Comparison of ENCODE assay signal across 10 cellular contexts in the genomic region with DNA sequence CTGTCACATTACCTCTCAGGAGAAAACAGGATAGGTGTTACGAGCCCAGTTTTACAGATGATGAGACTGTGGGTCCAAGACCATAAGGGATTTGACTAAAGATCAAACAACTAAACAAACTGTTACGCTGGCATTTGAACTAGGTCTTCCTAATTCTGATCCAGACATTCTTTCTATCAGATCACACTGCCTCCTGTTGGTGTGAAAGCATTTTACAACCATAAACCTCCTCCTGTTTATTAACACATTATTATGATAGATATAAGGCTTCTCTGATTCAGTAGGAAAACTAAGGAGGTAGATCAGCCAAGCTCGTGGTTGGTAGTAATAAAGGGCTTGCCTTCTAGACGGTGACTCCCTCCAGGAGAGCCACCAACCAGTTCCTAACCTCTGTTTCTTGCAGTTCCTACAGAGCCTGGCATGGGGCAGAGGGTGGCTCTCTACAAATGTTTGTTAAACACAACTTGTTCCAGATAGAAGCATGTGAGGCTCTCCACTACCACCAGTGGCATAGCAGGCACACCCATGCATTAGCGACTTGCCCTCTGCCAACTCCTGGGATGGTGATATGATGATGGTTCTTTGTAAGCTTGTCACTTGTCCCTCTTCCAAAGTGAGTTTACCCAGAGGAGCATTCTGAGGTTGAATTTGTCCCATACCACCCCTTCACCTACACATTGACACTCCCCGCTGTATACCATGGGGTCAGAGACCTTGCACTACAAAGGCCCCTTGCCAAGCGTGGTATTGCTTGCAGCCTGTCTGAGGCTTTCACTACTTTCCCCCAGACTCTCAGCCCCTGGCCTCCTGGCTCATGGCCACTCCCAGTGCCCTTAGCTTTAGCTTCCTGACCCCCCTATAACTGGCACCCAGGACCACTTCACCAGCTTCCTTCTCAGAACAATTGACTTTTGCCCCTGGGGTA.
DNase-seq lines count a peak whose midpoint lies in the region; ATAC-seq, FAIRE-seq and TF ChIP-seq lines count a peak whose summit lies in the region.
"Had no signal": no experiment of that assay in that cellular context is flagged by ENCODE, and none has a peak within 500 bp of the region (broad histone marks: within the 10 kb centered on the region; RNA-seq: fewer than 3 reads in every experiment).

No MANE protein-coding gene starts in this region.

- no peaks in the 10 kb centered on the region for H3F3A ChIP-seq in OCI-LY1 (ENCODE audit: insufficient read depth, low read length)

- no peaks in the 10 kb centered on the region for H3K4me1 ChIP-seq in OCI-LY1 (ENCODE audit: insufficient read depth, low read length, severe bottlenecking)
- no peaks in the 10 kb centered on the region for H3K4me1 ChIP-seq in fibroblast of lung (ENCODE audit: control insufficient read depth, extremely low read depth, insufficient read depth, low read length)

- H4K20me1 ChIP-seq in OCI-LY1 (ENCODE audit: insufficient read depth, low read length), result no peaks in the 10 kb centered on the region
- no peaks in the 10 kb centered on the region for H4K20me1 ChIP-seq in fibroblast of lung (ENCODE audit: control insufficient read depth, extremely low read depth, insufficient read depth, low read length)

- POLR2A ChIA-PET in naive thymus-derived CD8-positive, alpha-beta T cell (lab: Charles Lee), result no interaction called here

- H3K27ac ChIP-seq in OCI-LY1 (ENCODE audit: low read depth, low read length, poor library complexity, severe bottlenecking) (no peak overlapping the region), fibroblast of lung (ENCODE audit: insufficient read depth, low read length) (no peak overlapping the region)
- H3K27ac ChIP-seq: SK-N-MC had no signal

- H3K9me3 ChIP-seq in OCI-LY1 (ENCODE audit: low read length) (no peaks in the 10 kb centered on the region), fibroblast of lung (ENCODE audit: control insufficient read depth, insufficient read depth, low read depth, low read length) (no peaks in the 10 kb centered on the region)

- TF ChIP-seq CTCF in OCI-LY1 (IDR thresholded peaks at IDR 0.05; ENCODE audit: low read length), result peak; percentile 45; the same call in 1 of the 2 replicates
- TF ChIP-seq CTCF in fibroblast of lung (conservative IDR thresholded peaks at IDR 0.05 in 1 of 2, IDR thresholded peaks at IDR 0.05 in 1 of 2; ENCODE audit: low read depth in 1 of 2, low read length in 2 of 2), result peak; percentile 27 to 45

- peak; percentile 67 for FAIRE-seq in GM18507 (lab: Jason Lieb, UNC)

- no peaks in the 10 kb centered on the region for H3K79me2 ChIP-seq in OCI-LY1 (ENCODE audit: insufficient read depth, low read length)
- no peaks in the 10 kb centered on the region for H3K79me2 ChIP-seq in fibroblast of lung (ENCODE audit: control insufficient read depth, insufficient read depth, low read length)

- no peaks in the 10 kb centered on the region for H3K27me3 Mint-ChIP-seq in naive thymus-derived CD8-positive, alpha-beta T cell
- H3K27me3 Mint-ChIP-seq: activated naive CD8-positive, alpha-beta T cell had no signal

- no peak overlapping the region for H3K27ac Mint-ChIP-seq in naive thymus-derived CD8-positive, alpha-beta T cell
- H3K27ac Mint-ChIP-seq: activated naive CD8-positive, alpha-beta T cell had no signal

- peaks cover 0 to 3% (median 0%) of the 10 kb centered on the region in 9 donors for H3K9me3 Mint-ChIP-seq in naive thymus-derived CD8-positive, alpha-beta T cell

- H3K27me3 ChIP-seq in OCI-LY1 (ENCODE audit: insufficient read depth, low read length) (no peaks in the 10 kb centered on the region), fibroblast of lung (ENCODE audit: control insufficient read depth, insufficient read depth, low read length) (no peaks in the 10 kb centered on the region)

- H3K36me3 ChIP-seq in OCI-LY1 (ENCODE audit: insufficient read depth, low read length) (no peaks in the 10 kb centered on the region), fibroblast of lung (ENCODE audit: control insufficient read depth, insufficient read depth, low read length) (no peaks in the 10 kb centered on the region)

- no peaks in the 10 kb centered on the region for H3K4me1 Mint-ChIP-seq in naive thymus-derived CD8-positive, alpha-beta T cell

- no peak overlapping the region for H3K4me3 Mint-ChIP-seq in naive thymus-derived CD8-positive, alpha-beta T cell
- H3K4me3 Mint-ChIP-seq: activated naive CD8-positive, alpha-beta T cell had no signal

- H3K4me2 ChIP-seq in OCI-LY1 (ENCODE audit: low read length), result no peak overlapping the region
- H3K4me2 ChIP-seq in fibroblast of lung (ENCODE audit: extremely low read depth, insufficient read depth, low read length), result no peak overlapping the region

- no peak for DNase-seq in GM18507 (ENCODE audit: extremely low spot score, insufficient read length, low read depth)
- DNase-seq in fibroblast of lung (ENCODE audit: low read depth in 2 of 2), result peak; percentile 39 to 50
- DNase-seq in sciatic nerve (ENCODE audit: low spot score), result no peak
- DNase-seq in GOT3 (lab: John Stamatoyannopoulos, UW), result no peak
- DNase-seq in HK-2 (ENCODE audit: unreplicated experiment), result no peak
- no peak for DNase-seq in A172 (ENCODE audit: low spot score)
- DNase-seq in naive thymus-derived CD8-positive, alpha-beta T cell, result no peak

- ATAC-seq in sciatic nerve, result peak; percentile 34
- no peak for ATAC-seq in naive thymus-derived CD8-positive, alpha-beta T cell

- no peak overlapping the region for H3K9ac ChIP-seq in OCI-LY1 (ENCODE audit: low read length)
- no peak overlapping the region for H3K9ac ChIP-seq in fibroblast of lung (ENCODE audit: insufficient read depth, low read length)

- H3K9me2 ChIP-seq in OCI-LY1 (ENCODE audit: low read depth, low read length), result no peaks in the 10 kb centered on the region

- H2AFZ ChIP-seq in OCI-LY1 (ENCODE audit: low read length) (no peak overlapping the region), fibroblast of lung (ENCODE audit: low read length) (no peak overlapping the region)

- H3K4me3 ChIP-seq in OCI-LY1 (ENCODE audit: low read depth, low read length, poor library complexity, severe bottlenecking), result no peak overlapping the region
- H3K4me3 ChIP-seq in fibroblast of lung (replicated peaks in 1 of 4; ENCODE audit: control extremely low read depth in 1 of 4, insufficient read depth in 1 of 4, low read depth in 3 of 4, low read length in 4 of 4), result no peak overlapping the region
- H3K4me3 ChIP-seq: SK-N-MC had no signal

- H3K36me3 Mint-ChIP-seq in naive thymus-derived CD8-positive, alpha-beta T cell, result peaks cover 0 to 3% (median 2%) of the 10 kb centered on the region in 3 donors

- intact Hi-C loops in sciatic nerve (cut with DNase I), result no loop called here

Comparison
In these comparisons a context has a peak if more than half of its experiments do, and no peak if none do; other contexts are left out.
1. DNase-seq: peak in fibroblast of lung (2 of 2); none in GM18507 (single experiment), sciatic nerve (single experiment), GOT3 (single experiment), HK-2 (single experiment), A172 (single experiment) and naive thymus-derived CD8-positive, alpha-beta T cell (0 of 10).